In genomic region chr6:115575298-115575697, GRCh38 we compare ENCODE assay signal across 33 cellular contexts.
DNase-seq lines count a peak whose midpoint lies in the region; ATAC-seq and TF ChIP-seq lines count a peak whose summit lies in the region.
"Had no signal": no experiment of that assay in that cellular context is flagged by ENCODE, and none has a peak within 500 bp of the region (broad histone marks: within the 10 kb centered on the region; RNA-seq: fewer than 3 reads in every experiment).

No MANE protein-coding gene starts in this region.

- no peak overlapping the region for H2BK12ac ChIP-seq in trophoblast cell (ENCODE audit: low read length)

- intact Hi-C loops in IMR-90 (cut with micrococcal nuclease): no loop called here
- intact Hi-C loops in heart right ventricle (cut with DNase I): no loop called here

- H3K27me3 ChIP-seq in IMR-90 (ENCODE audit: control insufficient read depth, insufficient read depth, low read length) (no peaks in the 10 kb centered on the region), neural cell (ENCODE audit: insufficient read depth, low read depth, low read length) (no peaks in the 10 kb centered on the region), trophoblast cell (ENCODE audit: insufficient read depth, low read length) (no peaks in the 10 kb centered on the region), heart right ventricle (no peaks in the 10 kb centered on the region)
- H3K27me3 ChIP-seq: BE2C; BLaER1; BLaER1 treated with 17β-estradiol and CSF1 and Interleukin-3, amounts not matched to agents 10 nM and 100 nM had no signal

- H2BK120ac ChIP-seq in IMR-90 (ENCODE audit: low read depth, low read length): 0 out of 2 replicates have a peak overlapping the region, but pooled peaks have one; percentile 8
- no peak overlapping the region for H2BK120ac ChIP-seq in trophoblast cell (ENCODE audit: insufficient read depth, low read length, poor library complexity)

- CTCF ChIA-PET in HEK293T (lab: Yijun Ruan, JAX) (no interaction called here), IMR-90 (lab: Yijun Ruan, JAX) (no interaction called here)

- H3K27ac ChIP-seq in IMR-90 (ENCODE audit: insufficient read depth, low read length) (no peak overlapping the region), neural cell (ENCODE audit: low read length) (no peak overlapping the region), trophoblast cell (ENCODE audit: low read depth, low read length) (no peak overlapping the region), heart right ventricle (no peak overlapping the region)
- H3K27ac ChIP-seq: 22Rv1; A549; BLaER1; BLaER1 treated with 17β-estradiol and CSF1 and Interleukin-3, amounts not matched to agents 10 nM and 100 nM; C4-2B had no signal

- H4K8ac ChIP-seq in IMR-90 (ENCODE audit: low read depth in 2 of 2, low read length in 2 of 2) (no peak overlapping the region), trophoblast cell (ENCODE audit: low read depth, low read length) (no peak overlapping the region)

- H4K91ac ChIP-seq in IMR-90 (ENCODE audit: insufficient read depth, low read depth, low read length) (no peak overlapping the region), trophoblast cell (ENCODE audit: low read depth, low read length) (no peak overlapping the region)

- H3K56ac ChIP-seq in IMR-90 (ENCODE audit: extremely low read depth, insufficient read depth, low read length): no peak overlapping the region

- no peaks in the 10 kb centered on the region for H3F3A ChIP-seq in neural cell (ENCODE audit: insufficient read depth, low read length, poor library complexity, severe bottlenecking)

- POLR2A ChIA-PET in HEK293T (lab: Yijun Ruan, JAX) (no interaction called here), IMR-90 (lab: Charles Lee; ENCODE audit: unreplicated experiment) (no interaction called here)

- H2AK9ac ChIP-seq in IMR-90 (replicated peaks; ENCODE audit: low read depth, low read length, poor library complexity): no peak overlapping the region

- no peak overlapping the region for H3K4ac ChIP-seq in IMR-90 (ENCODE audit: low read depth, low read length)
- no peak overlapping the region for H3K4ac ChIP-seq in trophoblast cell (ENCODE audit: low read depth, low read length)

- H2BK20ac ChIP-seq in IMR-90 (ENCODE audit: low read depth, low read length): no peak overlapping the region

- ATAC-seq in IMR-90 (ENCODE audit: low read depth): no peak
- no peak for ATAC-seq in heart right ventricle
- ATAC-seq: A549; CD8-positive, alpha-beta T cell had no signal

- peak; percentile 71 for TF ChIP-seq EP300 in neural cell (conservative IDR thresholded peaks at IDR 0.05; ENCODE audit: poor library complexity, severe bottlenecking)

- TF ChIP-seq CTCF in IMR-90 (conservative IDR thresholded peaks at IDR 0.05; ENCODE audit: low read depth, low read length) (no peak), neural cell (IDR thresholded peaks at IDR 0.05; ENCODE audit: poor library complexity, severe bottlenecking) (no peak), heart right ventricle (IDR thresholded peaks at IDR 0.05) (no peak)

- WGBS in IMR-90 (ENCODE audit: extremely low coverage in 2 of 2, insufficient read length in 1 of 2), 2 experiments: no CpG with 5 or more reads among the region's 1 CpG
- WGBS in trophoblast cell (ENCODE audit: extremely low coverage, insufficient coverage, insufficient read length): no CpG with 5 or more reads among the region's 1 CpG
- 74 to 76% methylated on average over 1 of the region's 1 CpG for WGBS in heart right ventricle, 2 donors

- no peak overlapping the region for H2AK5ac ChIP-seq in IMR-90 (ENCODE audit: low read depth, low read length)
- H2AK5ac ChIP-seq in trophoblast cell (ENCODE audit: low read length): no peak overlapping the region

- in situ Hi-C loops in IMR-90 (cut with MboI; ENCODE audit: low sequenced_read_pairs): no loop called here

- no peak overlapping the region for H4K5ac ChIP-seq in IMR-90 (ENCODE audit: low read depth, low read length)

- TF ChIP-seq POLR2A in IMR-90 (IDR thresholded peaks at IDR 0.05; ENCODE audit: low read depth, low read length): no peak

- H3K79me2 ChIP-seq in neural cell (replicated peaks; ENCODE audit: insufficient read depth, low read length) (no peaks in the 10 kb centered on the region), trophoblast cell (ENCODE audit: control insufficient read depth, insufficient read depth, low read length, poor library complexity) (no peaks in the 10 kb centered on the region)

- H3K36me3 ChIP-seq in IMR-90 (ENCODE audit: control insufficient read depth, insufficient read depth, low read length) (no peaks in the 10 kb centered on the region), neural cell (ENCODE audit: insufficient read depth, low read length) (no peaks in the 10 kb centered on the region), trophoblast cell (ENCODE audit: control insufficient read depth in 1 of 2, insufficient read depth in 2 of 2, low read length in 2 of 2) (no peaks in the 10 kb centered on the region), heart right ventricle (no peaks in the 10 kb centered on the region)
- H3K36me3 ChIP-seq: BE2C; BLaER1; BLaER1 treated with 17β-estradiol and CSF1 and Interleukin-3, amounts not matched to agents 10 nM and 100 nM had no signal

- no peaks in the 10 kb centered on the region for H3K9me3 ChIP-seq in IMR-90 (ENCODE audit: control insufficient read depth, insufficient read depth, low read length)
- H3K9me3 ChIP-seq in neural cell (ENCODE audit: low read length): no peaks in the 10 kb centered on the region
- H3K9me3 ChIP-seq in trophoblast cell (ENCODE audit: insufficient read depth, low read depth, low read length): no peaks in the 10 kb centered on the region
- H3K9me3 ChIP-seq in heart right ventricle: peaks cover 0 to under 1% (median 0%) of the 10 kb centered on the region in 11 donors
- H3K9me3 ChIP-seq: A549; BE2C; BLaER1; BLaER1 treated with 17β-estradiol and CSF1 and Interleukin-3, amounts not matched to agents 10 nM and 100 nM; Caco-2 had no signal

- H3K9me2 ChIP-seq in neural cell (ENCODE audit: insufficient read depth, low read length): no peaks in the 10 kb centered on the region

- H3K23ac ChIP-seq in IMR-90 (ENCODE audit: low read depth, low read length): no peak overlapping the region
- no peak overlapping the region for H3K23ac ChIP-seq in trophoblast cell (ENCODE audit: low read length)

- H4K12ac ChIP-seq in trophoblast cell (ENCODE audit: low read depth, low read length): no peak overlapping the region

- H3K9ac ChIP-seq in IMR-90 (ENCODE audit: low read depth, low read length): no peak overlapping the region
- no peak overlapping the region for H3K9ac ChIP-seq in neural cell (ENCODE audit: low read length)
- H3K9ac ChIP-seq in trophoblast cell (ENCODE audit: low read length): no peak overlapping the region
- H3K9ac ChIP-seq: BLaER1; BLaER1 treated with 17β-estradiol and CSF1 and Interleukin-3, amounts not matched to agents 10 nM and 100 nM had no signal

- H3K14ac ChIP-seq in IMR-90 (replicated peaks; ENCODE audit: low read depth, low read length): no peak overlapping the region
- H3K14ac ChIP-seq in trophoblast cell (ENCODE audit: low read length): no peak overlapping the region

- H3K4me2 ChIP-seq in IMR-90 (ENCODE audit: low read depth, low read length): no peak overlapping the region
- H3K4me2 ChIP-seq in neural cell (ENCODE audit: low read length): no peak overlapping the region
- no peak overlapping the region for H3K4me2 ChIP-seq in trophoblast cell (ENCODE audit: low read length)
- H3K4me2 ChIP-seq: A549; BLaER1; BLaER1 treated with 17β-estradiol and CSF1 and Interleukin-3, amounts not matched to agents 10 nM and 100 nM had no signal

- H2BK5ac ChIP-seq in IMR-90 (ENCODE audit: low read depth, low read length, poor library complexity, severe bottlenecking): no peak overlapping the region
- H2BK5ac ChIP-seq in trophoblast cell (ENCODE audit: low read depth, low read length, poor library complexity): no peak overlapping the region

- H3K4me3 ChIP-seq in IMR-90 (ENCODE audit: insufficient read depth, low read depth, low read length) (no peak overlapping the region), neural cell (ENCODE audit: low read length) (no peak overlapping the region), trophoblast cell (ENCODE audit: low read depth, low read length) (no peak overlapping the region), heart right ventricle (no peak overlapping the region)
- H3K4me3 ChIP-seq: A549; BLaER1; BLaER1 treated with 17β-estradiol and CSF1 and Interleukin-3, amounts not matched to agents 10 nM and 100 nM had no signal

- H4K20me1 ChIP-seq in IMR-90 (ENCODE audit: insufficient read depth, low read length): no peaks in the 10 kb centered on the region
- no peaks in the 10 kb centered on the region for H4K20me1 ChIP-seq in neural cell (ENCODE audit: insufficient read depth)
- H4K20me1 ChIP-seq: BLaER1; BLaER1 treated with 17β-estradiol and CSF1 and Interleukin-3, amounts not matched to agents 10 nM and 100 nM had no signal

- no peak overlapping the region for H2BK15ac ChIP-seq in IMR-90 (ENCODE audit: low read depth, low read length)

- H3K18ac ChIP-seq in IMR-90 (ENCODE audit: low read depth, low read length) (no peak overlapping the region), trophoblast cell (ENCODE audit: low read length) (no peak overlapping the region)

- no peak for TF ChIP-seq RAD21 in IMR-90 (IDR thresholded peaks at IDR 0.05; ENCODE audit: low read length)
- no peak for TF ChIP-seq RAD21 in neural cell (conservative IDR thresholded peaks at IDR 0.05)

- BruUV-seq in IMR-90 (replicated peaks; lab: Mats Ljungman, UMichigan): no TSS peak

- peak; percentile 45 for DNase-seq in NCI-H2227 (lab: John Stamatoyannopoulos, UW; ENCODE audit: unreplicated experiment)
- no peak for DNase-seq in NCI-H2227 treated with DMSO at 0.1 percent for 48 hours (lab: John Stamatoyannopoulos, UW)
- no peak for DNase-seq in HEK293T (ENCODE audit: extremely low spot score)
- DNase-seq in IMR-90: no peak
- no peak for DNase-seq in activated CD4-positive, alpha-beta T cell treated with anti-CD3 and anti-CD28 coated beads for 4 hours
- no peak for DNase-seq in trophoblast cell
- no peak for DNase-seq in heart right ventricle
- DNase-seq: 8988T; ACHN; AML-193; BE2C; C1 segment of cervical spinal cord; Caco-2; Calu3; CD4-positive, alpha-beta memory T cell; CD4-positive, alpha-beta T cell; CD4-positive, CD25-positive, alpha-beta regulatory T cell; CD8-positive, alpha-beta memory T cell; CD8-positive, alpha-beta T cell; COR-L47; DMS 273 treated with DMSO at 0.1 percent for 48 hours; DMS153; DMS53; DMS79; DMS79 treated with DMSO at 0.1 percent for 48 hours; DND-41; EL had no signal

- dilution Hi-C loops in IMR-90 (cut with HindIII; ENCODE audit: low sequenced_read_pairs, unreplicated experiment): no loop called here

- H3K9me1 ChIP-seq in IMR-90 (ENCODE audit: insufficient read depth, low read length): no peaks in the 10 kb centered on the region

- peaks cover 4% of the 10 kb centered on the region; the same call in 1 of the 2 replicates for H3K4me1 ChIP-seq in IMR-90 (ENCODE audit: control insufficient read depth, insufficient read depth, low read length)
- no peaks in the 10 kb centered on the region for H3K4me1 ChIP-seq in trophoblast cell (ENCODE audit: control insufficient read depth in 1 of 2, insufficient read depth in 2 of 2, low read length in 2 of 2)
- H3K4me1 ChIP-seq in heart right ventricle: no peaks in the 10 kb centered on the region
- H3K4me1 ChIP-seq: A549, BE2C, Caco-2 had no signal

- H2AFZ ChIP-seq in IMR-90 (replicated peaks; ENCODE audit: low read length, poor library complexity): no peak overlapping the region
- no peak overlapping the region for H2AFZ ChIP-seq in neural cell (ENCODE audit: low read depth, low read length)
- no peak overlapping the region for H2AFZ ChIP-seq in trophoblast cell (ENCODE audit: insufficient read depth, low read length, poor library complexity)

- H3K79me1 ChIP-seq in IMR-90 (ENCODE audit: low read depth in 1 of 2, low read length in 2 of 2): no peaks in the 10 kb centered on the region
- no peaks in the 10 kb centered on the region for H3K79me1 ChIP-seq in trophoblast cell (ENCODE audit: low read length)
